In the genomic region with DNA sequence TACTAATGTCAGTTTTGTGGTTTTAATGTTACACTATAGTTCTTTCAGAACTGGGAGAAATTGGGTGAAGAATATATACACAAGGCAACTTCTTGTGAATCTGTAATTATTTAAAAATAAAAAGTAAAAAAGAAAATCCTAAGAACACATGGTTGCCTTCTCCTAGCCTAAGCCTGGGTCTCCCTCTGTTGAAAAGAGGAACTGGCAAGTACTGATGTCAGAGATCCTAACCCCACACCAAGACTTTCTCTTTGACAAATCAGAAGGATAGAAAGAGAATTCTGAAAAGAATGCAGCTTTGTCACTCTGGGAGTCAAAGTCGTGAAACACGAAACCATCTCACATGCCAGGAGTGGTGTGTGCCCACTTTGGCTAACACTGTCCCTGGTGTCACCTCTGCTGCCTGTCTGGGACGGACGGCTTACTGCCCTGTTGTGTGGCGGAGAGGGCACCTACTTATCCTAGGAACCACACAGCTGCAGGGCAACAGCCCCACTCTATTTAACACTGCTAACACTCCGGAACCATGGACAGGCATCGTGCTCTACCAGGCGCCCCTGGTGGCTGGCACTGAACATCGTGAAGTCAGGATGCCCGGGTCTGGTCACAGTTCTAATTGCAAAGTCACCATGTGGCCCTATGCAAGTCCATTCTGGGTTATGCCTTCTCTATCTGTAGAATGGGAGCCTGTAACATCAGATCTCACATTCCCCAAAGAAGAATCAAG, we compare ENCODE assay signal across 13 cellular contexts.
DNase-seq lines count a peak whose midpoint lies in the region; ATAC-seq and TF ChIP-seq lines count a peak whose summit lies in the region.
"Had no signal": no experiment of that assay in that cellular context is flagged by ENCODE, and none has a peak within 500 bp of the region (broad histone marks: within the 10 kb centered on the region; RNA-seq: fewer than 3 reads in every experiment).

No MANE protein-coding gene starts in this region.

- H3K4me1 ChIP-seq in Panc1 (ENCODE audit: control insufficient read depth, insufficient read depth, low read length), result no peaks in the 10 kb centered on the region
- no peaks in the 10 kb centered on the region for H3K4me1 ChIP-seq in upper lobe of right lung

- no TSS peak for BruUV-seq in Panc1 (replicated peaks; lab: Mats Ljungman, UMichigan)

- H3K9me3 ChIP-seq in Panc1 (ENCODE audit: control insufficient read depth, insufficient read depth, low read depth, low read length) (no peaks in the 10 kb centered on the region), upper lobe of right lung (no peaks in the 10 kb centered on the region)

- TF ChIP-seq CTCF in Panc1 (IDR thresholded peaks at IDR 0.05) (peak; percentile 77), foreskin fibroblast (IDR thresholded peaks at IDR 0.05; ENCODE audit: low read depth, low read length) (peak; percentile 22), upper lobe of right lung (IDR thresholded peaks at IDR 0.05) (peak; percentile 27), GM20000 (IDR thresholded peaks at IDR 0.05; ENCODE audit: extremely low read depth, missing control alignments) (no peak)

- intact Hi-C loops in Right ventricle myocardium superior (cut with DNase I), result no loop called here
- intact Hi-C loops in cardiac septum (cut with DNase I), result no loop called here
- intact Hi-C loops in Panc1 (cut with micrococcal nuclease; ENCODE audit: unreplicated experiment), result no loop called here
- intact Hi-C loops in upper lobe of right lung (cut with DNase I), result no loop called here

- no peak overlapping the region for H3K4me3 ChIP-seq in Panc1 (ENCODE audit: low read depth in 2 of 2, low read length in 2 of 2)
- H3K4me3 ChIP-seq in foreskin fibroblast (ENCODE audit: low read depth in 1 of 2, low read length in 2 of 2), result no peak overlapping the region
- no peak overlapping the region for H3K4me3 ChIP-seq in upper lobe of right lung

- H3K27me3 ChIP-seq in Panc1 (ENCODE audit: control insufficient read depth, insufficient read depth, low read length) (no peaks in the 10 kb centered on the region), upper lobe of right lung (no peaks in the 10 kb centered on the region)

- in situ Hi-C loops in Panc1 (cut with HindIII; ENCODE audit: low pct_unique_long_range_greater_than_20kb, low sequenced_read_pairs), result no loop called here

- POLR2A ChIA-PET in Panc1 (lab: Charles Lee), result interaction anchor here (0.5 kb wide), 1 partner anchor 28 kb away, joined by 4 read pairs; no protein-coding TSS in a partner anchor

- CTCF ChIA-PET in Panc1 (lab: Charles Lee), result interaction anchor here (0.7 kb wide), 1 partner anchor 95 kb away, joined by 5 read pairs; no protein-coding TSS in a partner anchor

- no peaks in the 10 kb centered on the region for H3K36me3 ChIP-seq in Panc1 (ENCODE audit: control insufficient read depth, insufficient read depth, low read length)
- H3K36me3 ChIP-seq in upper lobe of right lung, result no peaks in the 10 kb centered on the region

- ATAC-seq in Right ventricle myocardium superior (ENCODE audit: poor library complexity) (peak; percentile 75), Panc1 (peak; percentile 91), upper lobe of right lung (peak; percentile 34), GM19035 (IDR thresholded peaks at IDR 0.05; ENCODE audit: unreplicated experiment) (no peak), HG02938 (IDR thresholded peaks at IDR 0.05; ENCODE audit: unreplicated experiment) (no peak)
- ATAC-seq: activated CD8-positive, alpha-beta T cell treated with anti-CD3 and anti-CD28 coated beads for 36 hours had no signal

- DNase-seq in Right ventricle myocardium superior (no peak), cardiac septum (ENCODE audit: low spot score) (no peak), Panc1 (ENCODE audit: low read depth, low spot score) (no peak), foreskin fibroblast (no peak), upper lobe of right lung (no peak), GM20000 (ENCODE audit: low spot score) (no peak)
- DNase-seq: activated CD8-positive, alpha-beta T cell treated with anti-CD3 and anti-CD28 coated beads for 36 hours; CD8-positive, alpha-beta memory T cell; NCI-H345; retina; stimulated activated naive CD4-positive, alpha-beta T cell had no signal

- no peak overlapping the region for H3K27ac ChIP-seq in Panc1 (ENCODE audit: low read length)
- no peak overlapping the region for H3K27ac ChIP-seq in upper lobe of right lung

Comparison
In these comparisons a context has a peak if more than half of its experiments do, and no peak if none do; other contexts are left out.
1. ATAC-seq: peak in Right ventricle myocardium superior (single experiment), Panc1 (single experiment) and upper lobe of right lung (single experiment); none in GM19035 (single experiment) and HG02938 (single experiment).